In the genomic region with DNA sequence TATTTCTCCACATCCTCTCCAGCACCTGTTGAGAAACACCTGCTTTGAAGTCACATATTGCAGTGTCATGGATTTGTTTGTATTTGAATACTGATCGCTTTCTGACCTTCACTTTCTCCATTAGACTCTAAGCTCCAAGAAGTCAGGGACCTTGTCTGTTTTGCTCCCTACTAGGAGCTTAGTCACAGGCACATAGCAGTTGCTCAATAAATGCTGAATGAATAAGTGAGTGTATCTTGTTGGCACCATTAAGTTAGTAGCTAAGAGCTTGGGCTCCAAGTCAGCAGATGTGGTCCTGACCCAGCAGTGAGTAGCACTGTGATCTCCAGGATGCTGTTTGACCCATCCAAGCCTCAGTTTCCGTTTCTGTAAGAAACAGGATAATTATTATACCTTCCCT, we compare ENCODE assay signal across 24 cellular contexts.
"Had no signal": no experiment of that assay in that cellular context is flagged by ENCODE, and none has a peak within 500 bp of the region (broad histone marks: within the 10 kb centered on the region; RNA-seq: fewer than 3 reads in every experiment).

No MANE protein-coding gene starts in this region.

- H3K4me3 ChIP-seq: gastrocnemius medialis, mucosa of descending colon, prostate gland, right atrium auricular region, sigmoid colon, thoracic aorta, transverse colon, upper lobe of right lung, uterus had no signal

- FAIRE-seq: endometrium, kidney had no signal

- H3K27ac ChIP-seq: gastrocnemius medialis, prostate gland, right atrium auricular region, sigmoid colon, thoracic aorta, transverse colon, upper lobe of right lung, uterus had no signal

- ATAC-seq: effector memory CD8-positive, alpha-beta T cell; esophagus mucosa; gastrocnemius medialis; left lobe of liver; mucosa of descending colon; natural killer cell treated with Interleukin-12 subunit alpha and Interleukin-12 subunit beta and Interleukin-15 and Interleukin-18, amount 100 ng/mL, for 72 hours; stimulated activated effector memory CD8-positive, alpha-beta T cell treated with anti-CD3 and anti-CD28 coated beads, Interleukin-12 subunit alpha, Interleukin-12 subunit beta, amount 100 ng/mL, for 72 hours; upper lobe of right lung had no signal

- H3K9me3 ChIP-seq: gastrocnemius medialis, mucosa of descending colon, prostate gland, right atrium auricular region, sigmoid colon, thoracic aorta, transverse colon, upper lobe of right lung, uterus had no signal

- H3K27me3 ChIP-seq: gastrocnemius medialis, right atrium auricular region, sigmoid colon, transverse colon, upper lobe of right lung, uterus had no signal

- H3K36me3 ChIP-seq: uterus had no signal

- H3K4me1 ChIP-seq: prostate gland, right atrium auricular region, sigmoid colon, transverse colon, upper lobe of right lung, uterus had no signal

- DNase-seq: cerebellar nuclear complex; cortex of kidney; effector memory CD8-positive, alpha-beta T cell; foreskin fibroblast; gastrocnemius medialis; head of caudate nucleus; kidney; mesenchymal stem cell; mucosa of descending colon; naive B cell; sigmoid colon; stimulated activated CD4-positive, alpha-beta T cell treated with anti-CD3 and anti-CD28 coated beads, Interleukin-2, amount 100 ng/mL, for 24 hours; stimulated activated CD4-positive, alpha-beta T cell treated with anti-CD3 and anti-CD28 coated beads, Interleukin-4, amount 100 ng/mL, for 24 hours; transverse colon; upper lobe of right lung; uterus had no signal
